Comparison of ENCODE assay signal across 2 cellular contexts in genomic region chr15:96320703-96321421, GRCh38.
A peak's percentile ranks its signal among the peaks of the same experiment; 100 is the strongest.
TF ChIP-seq lines count a peak whose summit lies in the region.

No MANE protein-coding gene starts in this region.

TF ChIP-seq in IMR-90, 13 proteins besides CTCF, POLR2A, EP300 and RAD21:
- no peak for TF ChIP-seq MAZ (IDR thresholded peaks at IDR 0.05; ENCODE audit: borderline replicate concordance, low read depth, low read length)
- TF ChIP-seq RFX5 (IDR thresholded peaks at IDR 0.05; ENCODE audit: low read depth, low read length): no peak
- TF ChIP-seq BHLHE40 (IDR thresholded peaks at IDR 0.05; ENCODE audit: low read depth, low read length): no peak
- TF ChIP-seq SMC3 (IDR thresholded peaks at IDR 0.05; ENCODE audit: low read depth, low read length): no peak
- TF ChIP-seq MXI1 (IDR thresholded peaks at IDR 0.05; ENCODE audit: borderline replicate concordance, low read depth, low read length): no peak
- no peak for TF ChIP-seq ELK1 (IDR thresholded peaks at IDR 0.05; ENCODE audit: borderline replicate concordance, low read depth, low read length)
- TF ChIP-seq CEBPB (IDR thresholded peaks at IDR 0.05; ENCODE audit: low read depth, low read length): no peak
- TF ChIP-seq RCOR1 (IDR thresholded peaks at IDR 0.05; ENCODE audit: insufficient replicate concordance, low read length): no peak
- no peak for TF ChIP-seq FOS (IDR thresholded peaks at IDR 0.05; ENCODE audit: low read depth, low read length)
- TF ChIP-seq USF2 (IDR thresholded peaks at IDR 0.05; ENCODE audit: low read depth, low read length): no peak
- no peak for TF ChIP-seq CHD1 (IDR thresholded peaks at IDR 0.05; ENCODE audit: low read depth, low read length)
- no peak for TF ChIP-seq NFE2L2 (IDR thresholded peaks at IDR 0.05; ENCODE audit: low read depth, low read length)
- no peak for TF ChIP-seq MAFK (IDR thresholded peaks at IDR 0.05; ENCODE audit: low read depth, low read length)

TF ChIP-seq in H1, 55 proteins besides CTCF, POLR2A, EP300 and RAD21:
- no peak for TF ChIP-seq CHD2 (IDR thresholded peaks at IDR 0.05; ENCODE audit: low read length)
- peak; percentile 75 for TF ChIP-seq RNF2 (IDR thresholded peaks at IDR 0.05; ENCODE audit: borderline replicate concordance, low read depth, low read length, missing control alignments, poor library complexity, severe bottlenecking)
- TF ChIP-seq E2F6 (IDR thresholded peaks at IDR 0.05): no peak
- TF ChIP-seq CBX8 (IDR thresholded peaks at IDR 0.05; ENCODE audit: borderline replicate concordance, low read depth, low read length): 0 out of 2 replicates have a peak, but pooled peaks have one; percentile 50
